In genomic region chr1:200960236-200960947, GRCh38 we compare ENCODE assay signal across 16 cellular contexts.
"Had no signal": no experiment of that assay in that cellular context is flagged by ENCODE, and none has a peak within 500 bp of the region (broad histone marks: within the 10 kb centered on the region; RNA-seq: fewer than 3 reads in every experiment).

No MANE protein-coding gene starts in this region.

- H3K9me3 ChIP-seq: esophagus muscularis mucosa, transverse colon had no signal

- H3K36me3 ChIP-seq: esophagus muscularis mucosa, transverse colon had no signal

- H3K27ac Mint-ChIP-seq: activated naive CD4-positive, alpha-beta T cell treated with anti-CD3 and anti-CD28 coated beads, Interleukin-2, amount 10 ng/mL, durations not matched to agents 7 days and 5 days; progenitor cell of endocrine pancreas had no signal

- H3K27me3 ChIP-seq: transverse colon had no signal

- H3K36me3 Mint-ChIP-seq: activated naive CD4-positive, alpha-beta T cell treated with anti-CD3 and anti-CD28 coated beads, Interleukin-2, amount 10 ng/mL, durations not matched to agents 7 days and 5 days; naive B cell had no signal

- H3K27ac ChIP-seq: esophagus muscularis mucosa, transverse colon had no signal

- H3K4me3 Mint-ChIP-seq: activated naive CD4-positive, alpha-beta T cell treated with anti-CD3 and anti-CD28 coated beads, Interleukin-2, amount 10 ng/mL, durations not matched to agents 7 days and 5 days; T-cell had no signal

- H3K4me3 ChIP-seq: esophagus muscularis mucosa, transverse colon had no signal

- ATAC-seq: left lobe of liver, right cardiac atrium, T-cell had no signal

- H3K4me1 Mint-ChIP-seq: activated naive CD4-positive, alpha-beta T cell treated with anti-CD3 and anti-CD28 coated beads, Interleukin-2, amount 10 ng/mL, durations not matched to agents 7 days and 5 days had no signal

- DNase-seq: activated CD4-positive, CD25-positive, alpha-beta regulatory T cell treated with anti-CD3 and anti-CD28 coated beads, Interleukin-2, amount 50 U/mL, for 72 hours; activated naive CD4-positive, alpha-beta T cell treated with anti-CD3 and anti-CD28 coated beads, Interleukin-2, amount 10 ng/mL, durations not matched to agents 7 days and 5 days; islet precursor cell; mammary epithelial cell; naive B cell; right cardiac atrium; small intestine; stimulated activated CD4-positive, alpha-beta T cell treated with anti-CD3 and anti-CD28 coated beads, Interleukin-4, amount 100 ng/mL, for 4 hours; stimulated activated CD8-positive, alpha-beta memory T cell treated with anti-CD3 and anti-CD28 coated beads, Interleukin-4, amount 100 ng/mL, for 48 hours; stimulated activated naive CD4-positive, alpha-beta T cell treated with Interleukin-2 at 50 U/mL for 16 hours; T-cell; T-helper 9 cell; transverse colon had no signal

- H3K9me3 Mint-ChIP-seq: activated naive CD4-positive, alpha-beta T cell treated with anti-CD3 and anti-CD28 coated beads, Interleukin-2, amount 10 ng/mL, durations not matched to agents 7 days and 5 days; naive B cell; T-cell had no signal

- H3K4me1 ChIP-seq: esophagus muscularis mucosa, transverse colon had no signal
